19 cellular contexts compared by ENCODE assay signal in genomic region chr16:56763305-56763916, GRCh38.
"Had no signal": no experiment of that assay in that cellular context is flagged by ENCODE, and none has a peak within 500 bp of the region (broad histone marks: within the 10 kb centered on the region; RNA-seq: fewer than 3 reads in every experiment).

No MANE protein-coding gene starts in this region.

- H3K9me3 ChIP-seq: spleen had no signal

- H3K27ac Mint-ChIP-seq: activated naive CD4-positive, alpha-beta T cell treated with anti-CD3 and anti-CD28 coated beads for 36 hours; activated naive CD8-positive, alpha-beta T cell treated with anti-CD3 and anti-CD28 coated beads, Interleukin-2, amount 50 U/mL, for 24 hours; activated T-helper 2 cell treated with anti-CD3 and anti-CD28 coated beads, Interferon-gamma antibody, Interleukin-2, Interleukin-4, amounts not matched to agents 10 μg/mL and 5 μg/mL and 100 μg/mL, durations not matched to agents 14 hours and 24 hours and 36 hours; mesothelial cell of epicardium; nephron; stimulated activated naive B cell treated with anti-CD40 and anti-IgM and Interleukin-4, amounts not matched to agents 10 μg/mL and 1 μg/mL and 100 μg/mL, for 72 hours; T-cell had no signal

- H3K27me3 ChIP-seq: dorsolateral prefrontal cortex, foreskin keratinocyte, spleen had no signal

- FAIRE-seq: islet of Langerhans had no signal

- H3K27ac ChIP-seq: dorsolateral prefrontal cortex, foreskin keratinocyte had no signal

- DNase-seq: activated CD4-positive, alpha-beta T cell treated with anti-CD3 and anti-CD28 coated beads for 48 hours; activated CD4-positive, CD25-positive, alpha-beta regulatory T cell; activated naive CD4-positive, alpha-beta T cell treated with anti-CD3 and anti-CD28 coated beads for 36 hours; activated naive CD8-positive, alpha-beta T cell treated with anti-CD3 and anti-CD28 coated beads, Interleukin-2, amount 50 U/mL, for 24 hours; anterior cingulate cortex; caudate nucleus; dorsolateral prefrontal cortex; foreskin keratinocyte; hippocampal formation; nucleus accumbens; posterior cingulate gyrus; spleen; stimulated activated naive B cell treated with anti-CD40 and anti-IgM and Interleukin-4, amounts not matched to agents 10 μg/mL and 1 μg/mL and 100 μg/mL, for 72 hours; T-cell had no signal

- H3K4me3 Mint-ChIP-seq: activated naive CD4-positive, alpha-beta T cell treated with anti-CD3 and anti-CD28 coated beads for 36 hours; activated naive CD8-positive, alpha-beta T cell treated with anti-CD3 and anti-CD28 coated beads, Interleukin-2, amount 50 U/mL, for 24 hours; brain; mesothelial cell of epicardium; nephron; stimulated activated naive B cell treated with anti-CD40 and anti-IgM and Interleukin-4, amounts not matched to agents 10 μg/mL and 1 μg/mL and 100 μg/mL, for 72 hours; T-cell had no signal

- H3K4me1 ChIP-seq: foreskin keratinocyte had no signal

- ATAC-seq: activated naive CD8-positive, alpha-beta T cell treated with anti-CD3 and anti-CD28 coated beads, Interleukin-2, amount 50 U/mL, for 24 hours; foreskin keratinocyte; stimulated activated naive B cell treated with anti-CD40 and anti-IgM and Interleukin-4, amounts not matched to agents 10 μg/mL and 1 μg/mL and 100 μg/mL, for 72 hours; T-cell had no signal

- H3K4me3 ChIP-seq: dorsolateral prefrontal cortex, spleen had no signal

- H3K9me3 Mint-ChIP-seq: activated naive CD4-positive, alpha-beta T cell treated with anti-CD3 and anti-CD28 coated beads for 36 hours; activated naive CD8-positive, alpha-beta T cell treated with anti-CD3 and anti-CD28 coated beads, Interleukin-2, amount 50 U/mL, for 24 hours; activated T-helper 2 cell treated with anti-CD3 and anti-CD28 coated beads, Interferon-gamma antibody, Interleukin-2, Interleukin-4, amounts not matched to agents 10 μg/mL and 5 μg/mL and 100 μg/mL, durations not matched to agents 14 hours and 24 hours and 36 hours; brain; mesothelial cell of epicardium; nephron; stimulated activated naive B cell treated with anti-CD40 and anti-IgM and Interleukin-4, amounts not matched to agents 10 μg/mL and 1 μg/mL and 100 μg/mL, for 72 hours; T-cell had no signal

- H3K27me3 Mint-ChIP-seq: activated naive CD8-positive, alpha-beta T cell treated with anti-CD3 and anti-CD28 coated beads, Interleukin-2, amount 50 U/mL, for 24 hours; brain; stimulated activated naive B cell treated with anti-CD40 and anti-IgM and Interleukin-4, amounts not matched to agents 10 μg/mL and 1 μg/mL and 100 μg/mL, for 72 hours; T-cell had no signal
